29 cellular contexts compared by ENCODE assay signal in the genomic region with DNA sequence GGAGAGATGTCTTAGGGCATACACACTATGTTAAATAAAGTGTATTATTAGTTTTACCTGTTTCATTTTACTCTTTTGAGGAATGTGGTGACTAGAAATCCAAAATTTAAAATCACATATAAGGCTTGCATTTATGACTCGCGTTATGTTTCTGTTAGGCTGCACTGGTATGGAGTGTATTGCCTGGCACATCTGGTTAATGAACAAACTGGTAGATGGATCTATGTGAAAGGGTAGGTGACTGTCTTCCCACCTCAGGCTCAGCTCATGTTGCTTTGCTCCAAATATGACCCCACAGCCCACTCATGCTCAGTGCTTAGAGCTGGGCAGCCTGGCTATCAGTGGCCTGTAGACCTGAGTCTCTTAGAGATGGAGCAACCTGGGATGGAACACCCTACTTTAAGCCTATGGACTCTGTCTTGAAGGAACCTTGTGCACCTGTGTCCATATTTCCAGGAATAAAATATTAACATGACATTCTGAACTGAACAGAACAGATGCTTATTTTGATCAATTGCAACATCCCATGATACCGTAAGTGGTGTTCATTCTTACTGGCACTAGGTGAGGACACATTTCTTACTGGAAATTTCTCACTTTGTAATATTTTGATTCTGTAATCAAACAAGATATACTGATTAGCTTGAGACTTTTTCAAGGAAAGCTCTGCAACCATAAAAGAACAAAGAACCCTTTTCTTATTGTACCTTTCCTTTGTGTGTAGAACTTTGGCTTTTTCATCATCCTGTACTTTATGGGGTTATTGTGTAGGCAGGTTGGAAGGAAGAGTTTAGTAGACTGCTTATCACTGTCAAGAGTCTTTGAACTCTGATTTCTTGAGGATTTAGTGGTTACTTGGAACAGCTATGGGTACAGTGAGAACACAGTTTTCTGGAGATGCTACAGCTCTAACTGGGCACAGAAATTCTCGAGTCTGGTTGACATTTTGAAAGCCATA. TPM values are rescaled to one million over a fixed set of nuclear protein-coding genes. Genes with fewer than 3 reads are reported as not detected.
"Had no signal": no experiment of that assay in that cellular context is flagged by ENCODE, and none has a peak within 500 bp of the region (broad histone marks: within the 10 kb centered on the region; RNA-seq: fewer than 3 reads in every experiment).

No MANE protein-coding gene starts in this region.

- DNase-seq: activated CD4-positive, alpha-beta T cell treated with anti-CD3 and anti-CD28 coated beads, Interleukin-2, amount 10 ng/mL, durations not matched to agents 24 days and 14 days; activated CD4-positive, alpha-beta T cell treated with anti-CD3 and anti-CD28 coated beads, Interleukin-2, amount 50 U/mL, for 4 hours; activated CD8-positive, alpha-beta T cell treated with anti-CD3 and anti-CD28 coated beads, Interleukin-2, amount 10 ng/mL, durations not matched to agents 7 days and 5 days; activated gamma-delta T cell; activated naive CD4-positive, alpha-beta T cell treated with Interleukin-2 at 50 U/mL for 16 hours; activated naive CD8-positive, alpha-beta T cell treated with anti-CD3 and anti-CD28 coated beads, Interleukin-2, amount 10 ng/mL, durations not matched to agents 7 days and 5 days; activated T-cell treated with anti-CD3 and anti-CD28 coated beads, Interleukin-2, amount 50 U/mL, for 24 hours; amygdala; Kasumi-1; KG1; MG63; NCI-H1048; NCI-H1105 treated with DMSO at 0.1 percent for 48 hours; NCI-H1436; NCI-H1694; NCI-H1930; NCI-H2081 treated with DMSO at 0.1 percent for 48 hours; NCI-H226; NCI-H524 treated with DMSO at 0.1 percent for 48 hours; Peyer's patch; RPMI8226; SHP77 treated with DMSO at 0.1 percent for 48 hours; SK-N-SH had no signal

- H3K4me1 ChIP-seq: ascending aorta, breast epithelium, Peyer's patch, SJSA1 had no signal

- H3K4me2 ChIP-seq: SK-N-SH had no signal

- ATAC-seq: activated CD8-positive, alpha-beta T cell treated with anti-CD3 and anti-CD28 coated beads, Interleukin-2, amount 10 ng/mL, durations not matched to agents 7 days and 5 days had no signal

- H3K4me3 ChIP-seq: ascending aorta, breast epithelium, MG63, Peyer's patch, SJSA1 had no signal

- H3K9me3 ChIP-seq: ascending aorta, breast epithelium, MG63, Peyer's patch, SJSA1, SK-N-SH had no signal

- H3K27ac ChIP-seq: ascending aorta, breast epithelium, SJSA1 had no signal

- H3K27me3 ChIP-seq: ascending aorta, breast epithelium, Peyer's patch, SJSA1 had no signal

- H3K9ac ChIP-seq: SK-N-SH had no signal

- H3K36me3 ChIP-seq: ascending aorta, breast epithelium, MG63, Peyer's patch, SJSA1 had no signal

RNA-seq across cellular contexts. Expression of a gene that starts 9.6 kb away (rescaled TPM):
- total RNA-seq: activated CD4-positive, alpha-beta T cell treated with anti-CD3 and anti-CD28 coated beads, Interleukin-2, amount 10 ng/mL, durations not matched to agents 24 days and 14 days; activated CD8-positive, alpha-beta T cell treated with anti-CD3 and anti-CD28 coated beads, Interleukin-2, amount 10 ng/mL, durations not matched to agents 7 days and 5 days; activated naive CD8-positive, alpha-beta T cell treated with anti-CD3 and anti-CD28 coated beads, Interleukin-2, amount 10 ng/mL, durations not matched to agents 7 days and 5 days; activated T-helper 2 cell treated with anti-CD3 and anti-CD28 coated beads, Interferon-gamma antibody, Interleukin-2, Interleukin-4, amounts not matched to agents 10 μg/mL and 5 μg/mL and 100 μg/mL, durations not matched to agents 14 hours and 24 hours and 36 hours; ascending aorta; NCI-H460; SJSA1 had no signal
- polyA plus RNA-seq: IgD-negative memory B cell, SK-N-SH had no signal
